ENCODE assay signal across 15 cellular contexts in the genomic region with DNA sequence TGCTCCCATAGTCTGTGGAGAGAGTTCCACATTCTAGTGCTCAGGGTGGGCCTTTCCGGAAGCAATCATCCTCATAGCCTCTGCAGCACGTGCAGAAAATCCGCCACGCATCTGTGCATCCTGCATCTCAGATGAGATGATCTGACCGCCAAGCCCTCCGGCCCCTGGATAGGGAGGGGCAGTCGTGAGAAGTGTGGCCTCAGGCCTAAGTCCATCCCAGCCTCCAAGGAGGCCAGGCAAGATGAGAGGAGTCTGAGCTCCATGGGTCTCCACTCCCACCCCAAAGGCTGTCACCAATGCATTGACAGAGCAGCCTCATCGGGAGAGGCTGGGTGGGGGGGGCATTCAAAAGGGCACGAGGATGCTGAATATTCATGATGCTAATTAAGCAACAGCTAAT. TPM values are rescaled to one million over a fixed set of nuclear protein-coding genes. Genes with fewer than 3 reads are reported as not detected.
DNase-seq lines count a peak whose midpoint lies in the region; ATAC-seq and TF ChIP-seq lines count a peak whose summit lies in the region.
"Had no signal": no experiment of that assay in that cellular context is flagged by ENCODE, and none has a peak within 500 bp of the region (broad histone marks: within the 10 kb centered on the region; RNA-seq: fewer than 3 reads in every experiment).

No MANE protein-coding gene starts in this region.

- peaks cover 99% of the 10 kb centered on the region for H3K4me1 ChIP-seq in BLaER1
- H3K4me1 ChIP-seq in BLaER1 treated with 17β-estradiol and CSF1 and Interleukin-3, amounts not matched to agents 10 nM and 100 nM, result peaks cover 21 to 96% (median 92%) of the 10 kb centered on the region in 10 experiments
- H3K4me1 ChIP-seq in endodermal cell (ENCODE audit: control insufficient read depth, insufficient read depth, low read length), result no peaks in the 10 kb centered on the region
- no peaks in the 10 kb centered on the region for H3K4me1 ChIP-seq in GM23248 (ENCODE audit: insufficient read depth)

- no peaks in the 10 kb centered on the region for H3K79me2 ChIP-seq in GM23248 (ENCODE audit: insufficient read depth)

- no peaks in the 10 kb centered on the region for H3K36me3 Mint-ChIP-seq in memory B cell
- no peaks in the 10 kb centered on the region for H3K36me3 Mint-ChIP-seq in endodermal cell (ENCODE audit: low read depth)
- H3K36me3 Mint-ChIP-seq: CD14-positive monocyte had no signal

- peak overlapping the region; percentile 80 for H3K4me2 ChIP-seq in BLaER1
- H3K4me2 ChIP-seq in BLaER1 treated with 17β-estradiol and CSF1 and Interleukin-3, amounts not matched to agents 10 nM and 100 nM, result peak overlapping the region; percentile 40 to 90 (median 75); a peak in 21 of 22 replicates
- H3K4me2 ChIP-seq in GM23248 (ENCODE audit: unreplicated experiment), result no peak overlapping the region
- H3K4me2 ChIP-seq: GM23338 had no signal

- H3K27ac Mint-ChIP-seq in memory B cell, result peak overlapping the region; percentile 12
- no peak overlapping the region for H3K27ac Mint-ChIP-seq in endodermal cell
- H3K27ac Mint-ChIP-seq: CD14-positive monocyte; CD4-positive, alpha-beta T cell; GM23338 had no signal

- H3K36me3 ChIP-seq in BLaER1 (no peaks in the 10 kb centered on the region), endodermal cell (ENCODE audit: control insufficient read depth, insufficient read depth, low read length) (no peaks in the 10 kb centered on the region), GM23248 (ENCODE audit: low read depth) (no peaks in the 10 kb centered on the region)
- no peaks in the 10 kb centered on the region for H3K36me3 ChIP-seq in BLaER1 treated with 17β-estradiol and CSF1 and Interleukin-3, amounts not matched to agents 10 nM and 100 nM

- H3K9ac ChIP-seq in BLaER1 (no peak overlapping the region), endodermal cell (ENCODE audit: extremely low read depth, low read length, poor library complexity, severe bottlenecking) (no peak overlapping the region), GM23248 (no peak overlapping the region)
- peak overlapping the region in 1 of 11 experiments; percentile 25; a peak in 1 of 22 replicates for H3K9ac ChIP-seq in BLaER1 treated with 17β-estradiol and CSF1 and Interleukin-3, amounts not matched to agents 10 nM and 100 nM

- H3K4me3 ChIP-seq in BLaER1 (no peak overlapping the region), endodermal cell (ENCODE audit: low read length) (no peak overlapping the region), GM23248 (no peak overlapping the region)
- no peak overlapping the region for H3K4me3 ChIP-seq in BLaER1 treated with 17β-estradiol and CSF1 and Interleukin-3, amounts not matched to agents 10 nM and 100 nM
- H3K4me3 ChIP-seq: GM23338 had no signal

- H3K27ac ChIP-seq in BLaER1 (peak overlapping the region; percentile 73; the same call in 1 of the 2 replicates), endodermal cell (ENCODE audit: low read depth, low read length) (no peak overlapping the region), GM23248 (no peak overlapping the region)
- H3K27ac ChIP-seq in BLaER1 treated with 17β-estradiol and CSF1 and Interleukin-3, amounts not matched to agents 10 nM and 100 nM, result peak overlapping the region in 4 of 11 experiments; percentile 11 to 70 (median 41); a peak in 4 of 22 replicates

- DNase-seq in memory B cell (ENCODE audit: low spot score in 2 of 2) (no peak), endodermal cell (no peak), GM23248 (no peak)
- no peak for DNase-seq in activated effector memory CD4-positive, alpha-beta T cell treated with Interleukin-2 at 50 U/mL for 16 hours
- DNase-seq: Calu3; CD4-positive, alpha-beta T cell; DMS53; DMS79 treated with DMSO at 0.1 percent for 48 hours; GF-D8; H9 had no signal

- H3K27me3 ChIP-seq in BLaER1 (no peaks in the 10 kb centered on the region), endodermal cell (ENCODE audit: control insufficient read depth, insufficient read depth, low read length, poor library complexity, severe bottlenecking) (no peaks in the 10 kb centered on the region), GM23248 (replicated peaks; ENCODE audit: insufficient read depth) (peaks cover 3% of the 10 kb centered on the region)
- no peaks in the 10 kb centered on the region for H3K27me3 ChIP-seq in BLaER1 treated with 17β-estradiol and CSF1 and Interleukin-3, amounts not matched to agents 10 nM and 100 nM

- H2AFZ ChIP-seq in GM23248, result no peak overlapping the region
- H2AFZ ChIP-seq: GM23338 had no signal

- no peaks in the 10 kb centered on the region for H3K9me3 ChIP-seq in BLaER1
- no peaks in the 10 kb centered on the region for H3K9me3 ChIP-seq in BLaER1 treated with 17β-estradiol and CSF1 and Interleukin-3, amounts not matched to agents 10 nM and 100 nM (replicated peaks in 1 of 11)
- H3K9me3 ChIP-seq in endodermal cell (ENCODE audit: control insufficient read depth, low read length), result no peaks in the 10 kb centered on the region
- H3K9me3 ChIP-seq in GM23248 (ENCODE audit: low read depth), result no peaks in the 10 kb centered on the region

- H3K4me3 Mint-ChIP-seq in memory B cell (no peak overlapping the region), endodermal cell (no peak overlapping the region)
- H3K4me3 Mint-ChIP-seq: CD14-positive monocyte; CD4-positive, alpha-beta T cell; GM23338; H9 had no signal

- no peaks in the 10 kb centered on the region for H3K4me1 Mint-ChIP-seq in memory B cell
- H3K4me1 Mint-ChIP-seq in endodermal cell, result no peaks in the 10 kb centered on the region
- H3K4me1 Mint-ChIP-seq: CD14-positive monocyte had no signal

- in situ Hi-C loops in GM23248 (cut with MboI), result no loop called here

- 92 to 95% methylated on average over 2 to 9 of the region's 9 CpGs for WGBS in endodermal cell (ENCODE audit: insufficient coverage in 1 of 2, insufficient read length in 1 of 2), 2 experiments
- WGBS in GM23248 (ENCODE audit: low coverage in 1 of 2, low lambda C conversion rate in 2 of 2, missing lambda C conversion rate in 2 of 2), 2 experiments, result 73% methylated on average over 9 of the region's 9 CpGs

- H3K9me3 Mint-ChIP-seq in memory B cell (no peaks in the 10 kb centered on the region), endodermal cell (no peaks in the 10 kb centered on the region)
- H3K9me3 Mint-ChIP-seq: CD14-positive monocyte; CD4-positive, alpha-beta T cell; GM23338; H9 had no signal

- TF ChIP-seq CTCF in endodermal cell (conservative IDR thresholded peaks at IDR 0.05), result no peak

- H3K9me2 ChIP-seq in GM23248 (ENCODE audit: insufficient read depth), result no peaks in the 10 kb centered on the region

- no peaks in the 10 kb centered on the region for H4K20me1 ChIP-seq in BLaER1
- H4K20me1 ChIP-seq in BLaER1 treated with 17β-estradiol and CSF1 and Interleukin-3, amounts not matched to agents 10 nM and 100 nM, result peaks cover 0 to 20% (median 0%) of the 10 kb centered on the region in 11 experiments; a peak in 3 of 22 replicates
- no peaks in the 10 kb centered on the region for H4K20me1 ChIP-seq in GM23248 (ENCODE audit: insufficient read depth)

- H3F3A ChIP-seq in GM23248 (ENCODE audit: insufficient read depth), result no peaks in the 10 kb centered on the region

- no peak for ATAC-seq in memory B cell (ENCODE audit: low read depth)
- ATAC-seq: GM23338, HCT116 had no signal

- H3K27me3 Mint-ChIP-seq in memory B cell (peaks cover 9% of the 10 kb centered on the region), endodermal cell (ENCODE audit: insufficient read depth) (peaks cover 8% of the 10 kb centered on the region)
- H3K27me3 Mint-ChIP-seq: CD4-positive, alpha-beta T cell had no signal

RNA-seq across cellular contexts. Expression of gene IGSF9B, which starts 30.5 kb away (rescaled TPM):
- 10 to 100 TPM; 14.1 to 23.0 TPM for total RNA-seq in endodermal cell
- 11.0 TPM for polyA plus RNA-seq in endodermal cell (2013, experiment 1 of 2)
- 11.9 TPM for polyA plus RNA-seq in endodermal cell (2013, experiment 2 of 2)
- total RNA-seq in GM23248 (2014; rRNA removed; shearing (Covaris generic)), result 0.51 TPM in 1 of 2 replicates, not detected in the other
- 0.04 TPM in 1 of 2 replicates, not detected in the other for polyA plus RNA-seq in GM23248 (2016; fragmentation: Nextera tagmentation; extraction: Ambion mirVana)
- polyA plus RNA-seq: CD14-positive monocyte had no signal

Comparison
In these comparisons a context has a peak if more than half of its experiments do, and no peak if none do; other contexts are left out.
1. RNA of gene IGSF9B, which starts 30.5 kb away (total RNA-seq): 14.1 to 23.0 TPM in endodermal cell; 0.51 TPM in GM23248; every median in the first group is over 10 times any median in the second.